In genomic region chr11:96230686-96231085, GRCh38 we compare ENCODE assay signal across 12 cellular contexts.
DNase-seq lines count a peak whose midpoint lies in the region; ATAC-seq and TF ChIP-seq lines count a peak whose summit lies in the region.
"Had no signal": no experiment of that assay in that cellular context is flagged by ENCODE, and none has a peak within 500 bp of the region (broad histone marks: within the 10 kb centered on the region; RNA-seq: fewer than 3 reads in every experiment).

No MANE protein-coding gene starts in this region.

- POLR2A ChIA-PET in activated B cell treated with CpG ODN at 0.5 μM for 24 hours (lab: Charles Lee): interaction anchor here (0.6 to 2.5 kb wide), 2 partner anchors 10 to 12 kb away, joined by 3 to 6 read pairs; no protein-coding TSS in a partner anchor

- TF ChIP-seq CTCF in Calu3 (IDR thresholded peaks at IDR 0.05; ENCODE audit: unreplicated experiment): no peak
- TF ChIP-seq CTCF in activated B cell treated with CpG ODN at 0.5 μM for 24 hours (IDR thresholded peaks at IDR 0.05): no peak

- H3K4me1 Mint-ChIP-seq in Calu3 (ENCODE audit: low read depth, unreplicated experiment): peaks cover 38% of the 10 kb centered on the region
- H3K4me1 Mint-ChIP-seq in activated B cell treated with CpG ODN at 0.5 μM for 24 hours: peaks cover 47% of the 10 kb centered on the region
- peaks cover 34 to 64% (median 41%) of the 10 kb centered on the region in 3 donors for H3K4me1 Mint-ChIP-seq in naive B cell

- CTCF ChIA-PET in Calu3 (lab: Charles Lee) (interaction anchor here (0.6 kb wide), 1 partner anchor 12 kb away, joined by 5 read pairs; no protein-coding TSS in a partner anchor), activated B cell treated with CpG ODN at 0.5 μM for 24 hours (lab: Charles Lee) (no interaction called here)

- no peak overlapping the region for H3K4me3 Mint-ChIP-seq in Calu3 (ENCODE audit: low read depth, unreplicated experiment)
- H3K4me3 Mint-ChIP-seq in activated B cell treated with CpG ODN at 0.5 μM for 24 hours: peak overlapping the region; percentile 52
- H3K4me3 Mint-ChIP-seq in naive B cell: peak overlapping the region in 6 of 8 donors; percentile 5 to 51 (median 32)
- H3K4me3 Mint-ChIP-seq: neural progenitor cell had no signal

- H3K27ac Mint-ChIP-seq in Calu3 (ENCODE audit: unreplicated experiment) (peak overlapping the region; percentile 41), activated B cell treated with CpG ODN at 0.5 μM for 24 hours (peak overlapping the region; percentile 57), naive B cell (peak overlapping the region in 5 of 6 donors; percentile 24 to 84 (median 70))
- H3K27ac Mint-ChIP-seq: neural progenitor cell had no signal

- in situ Hi-C loops in ACHN (cut with HindIII; ENCODE audit: low pct_ligation_motif_present, low pct_unique_long_range_greater_than_20kb, low sequenced_read_pairs): no loop called here

- ATAC-seq in activated B cell treated with CpG ODN at 0.5 μM for 24 hours (ENCODE audit: low read depth): peak; percentile 58
- peak; percentile 89 to 90 for ATAC-seq in naive B cell (ENCODE audit: low read depth in 2 of 2)
- ATAC-seq: body of pancreas had no signal

- H3K9me3 Mint-ChIP-seq in Calu3 (ENCODE audit: low read depth, unreplicated experiment): peaks cover 2% of the 10 kb centered on the region
- peaks cover 4% of the 10 kb centered on the region for H3K9me3 Mint-ChIP-seq in activated B cell treated with CpG ODN at 0.5 μM for 24 hours
- no peaks in the 10 kb centered on the region for H3K9me3 Mint-ChIP-seq in naive B cell
- H3K9me3 Mint-ChIP-seq: neural progenitor cell had no signal

- no peaks in the 10 kb centered on the region for H3K36me3 ChIP-seq in MG63
- H3K36me3 ChIP-seq: neural progenitor cell had no signal

- H3K27me3 Mint-ChIP-seq in Calu3 (ENCODE audit: unreplicated experiment): no peaks in the 10 kb centered on the region
- H3K27me3 Mint-ChIP-seq in activated B cell treated with CpG ODN at 0.5 μM for 24 hours: no peaks in the 10 kb centered on the region
- no peaks in the 10 kb centered on the region for H3K27me3 Mint-ChIP-seq in naive B cell

- H3K36me3 Mint-ChIP-seq in Calu3 (ENCODE audit: insufficient read depth, unreplicated experiment) (no peaks in the 10 kb centered on the region), activated B cell treated with CpG ODN at 0.5 μM for 24 hours (ENCODE audit: low read depth) (peaks cover 17% of the 10 kb centered on the region), naive B cell (peaks cover 0 to 7% of the 10 kb centered on the region in 2 donors)

- no peak for DNase-seq in Calu3
- DNase-seq in KG1 (lab: John Stamatoyannopoulos, UW): peak; percentile 37
- no peak for DNase-seq in activated B cell treated with CpG ODN at 0.5 μM for 24 hours
- no peak for DNase-seq in naive B cell
- no peak for DNase-seq in Ammon's horn (ENCODE audit: low spot score)
- DNase-seq in ACHN: no peak
- no peak for DNase-seq in MG63
- DNase-seq: activated CD4-positive, alpha-beta T cell treated with anti-CD3 and anti-CD28 coated beads for 1 hour; activated T-cell treated with anti-CD3 and anti-CD28 coated beads, Interleukin-2, amount 50 U/mL, for 1 hour; body of pancreas; kidney glomerular epithelial cell had no signal

- H3K4me3 ChIP-seq in MG63: no peak overlapping the region
- H3K4me3 ChIP-seq: body of pancreas, neural progenitor cell had no signal

- no TSS peak for BruUV-seq in Calu3 (replicated peaks; lab: Mats Ljungman, UMichigan)

- H3K27me3 ChIP-seq in MG63: no peaks in the 10 kb centered on the region
- H3K27me3 ChIP-seq: body of pancreas, neural progenitor cell had no signal

- intact Hi-C loops in Calu3 (cut with micrococcal nuclease; ENCODE audit: unreplicated experiment): no loop called here
- intact Hi-C loops in activated B cell treated with CpG ODN at 0.5 μM for 24 hours (cut with micrococcal nuclease): loop anchor here (2.0 kb wide), 1 partner anchor 14 kb away; no protein-coding TSS in a partner anchor

- no peaks in the 10 kb centered on the region for H3K9me3 ChIP-seq in MG63
- H3K9me3 ChIP-seq: body of pancreas had no signal
